ENCODE assay signal across 8 cellular contexts in the genomic region with DNA sequence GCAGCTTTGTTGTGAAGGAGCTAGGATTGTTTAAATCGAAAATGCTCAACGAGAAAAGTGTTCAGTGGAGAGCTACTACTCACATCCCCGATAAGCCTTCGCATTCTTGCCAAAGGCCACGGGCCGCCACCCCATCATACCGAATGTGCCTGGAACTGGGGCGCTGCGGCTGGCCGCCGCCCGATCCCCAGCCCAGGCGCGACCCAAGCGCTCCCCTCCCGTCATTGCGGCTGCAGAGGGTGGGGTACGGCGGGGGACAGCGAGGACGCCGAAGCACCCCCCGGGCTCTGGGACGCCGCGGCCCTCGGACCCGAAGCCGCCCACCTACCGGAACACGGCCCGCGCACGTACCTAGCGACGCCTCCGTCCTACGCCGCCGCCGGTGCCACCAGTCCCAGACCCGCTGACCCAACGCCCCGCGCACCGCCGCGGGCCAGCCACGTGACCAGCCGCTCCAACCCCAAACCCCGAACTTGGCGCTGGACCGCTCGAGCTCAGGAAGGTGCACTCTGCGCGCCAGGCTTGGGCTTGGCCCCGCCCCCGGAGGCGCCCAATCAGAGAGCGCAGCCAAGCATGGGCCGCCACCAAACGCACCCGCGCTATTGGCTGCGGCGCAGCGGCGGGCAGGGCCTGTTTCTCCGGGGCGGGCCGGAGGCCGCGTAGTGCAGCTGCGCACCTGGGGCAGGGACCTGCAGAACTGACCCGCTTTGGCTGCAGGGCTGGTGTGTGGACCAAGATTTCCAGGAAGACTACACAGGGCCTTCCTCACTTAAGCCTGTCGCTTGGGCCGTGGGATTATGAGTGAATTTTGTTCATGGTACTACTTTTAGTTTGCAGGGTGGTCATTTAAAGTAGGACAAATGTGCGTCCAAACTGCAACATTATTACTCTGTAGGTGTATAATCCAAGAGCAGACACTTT. TPM values are rescaled to one million over a fixed set of nuclear protein-coding genes. Genes with fewer than 3 reads are reported as not detected.
A peak's percentile ranks its signal among the peaks of the same experiment; 100 is the strongest.
DNase-seq lines count a peak whose midpoint lies in the region; ATAC-seq, FAIRE-seq and TF ChIP-seq lines count a peak whose summit lies in the region.

A gene (minus strand): TSS at position 530 of the 921 bp plus-strand sequence. CDS start 7,569 bp downstream, outside the sequence.

- H3K27me3 ChIP-seq in HUES6 (ENCODE audit: control insufficient read depth, insufficient read depth, low read length) (no peaks in the 10 kb centered on the region), OCI-LY1 (ENCODE audit: insufficient read depth, low read length) (no peaks in the 10 kb centered on the region)

- H2AFZ ChIP-seq in OCI-LY1 (ENCODE audit: low read length) = no peak within 1 kb of the TSS

- H3K36me3 ChIP-seq in HUES6 (ENCODE audit: control insufficient read depth, insufficient read depth, low read length) (peaks cover 19% of the 10 kb centered on the region), OCI-LY1 (ENCODE audit: insufficient read depth, low read length) (peaks cover 16% of the 10 kb centered on the region; the same call in 1 of the 2 replicates)

- no peak for FAIRE-seq in D721Med (lab: Jason Lieb, UNC)

- peak within 1 kb of the TSS; percentile 84 for H3K9ac ChIP-seq in HUES6 (ENCODE audit: low read length)
- H3K9ac ChIP-seq in OCI-LY1 (ENCODE audit: low read length) = peak within 1 kb of the TSS; percentile 80

- TF ChIP-seq CTCF in D721Med (IDR thresholded peaks at IDR 0.05; ENCODE audit: insufficient read depth, missing control alignments) (no peak), OCI-LY1 (IDR thresholded peaks at IDR 0.05; ENCODE audit: low read length) (no peak), endothelial cell (IDR thresholded peaks at IDR 0.05; ENCODE audit: unreplicated experiment) (no peak)

- no peaks in the 10 kb centered on the region for H3K36me3 Mint-ChIP-seq in endothelial cell (ENCODE audit: low read depth, unreplicated experiment)

- no peaks in the 10 kb centered on the region for H3K27me3 Mint-ChIP-seq in endothelial cell (ENCODE audit: unreplicated experiment)

- H3K79me2 ChIP-seq in OCI-LY1 (ENCODE audit: insufficient read depth, low read length) = peaks cover 16% of the 10 kb centered on the region

- peak within 1 kb of the TSS; percentile 97 for H3K4me2 ChIP-seq in OCI-LY1 (ENCODE audit: low read length)

- H3K9me3 ChIP-seq in HUES6 (ENCODE audit: control insufficient read depth, insufficient read depth, low read depth, low read length) (no peaks in the 10 kb centered on the region), OCI-LY1 (ENCODE audit: low read length) (no peaks in the 10 kb centered on the region)

- H3K4me3 ChIP-seq in HUES6 (ENCODE audit: low read depth, low read length) (peak within 1 kb of the TSS; percentile 97), OCI-LY1 (ENCODE audit: low read depth, low read length, poor library complexity, severe bottlenecking) (peak within 1 kb of the TSS; percentile 71)

- peaks cover 7% of the 10 kb centered on the region for H3K4me1 Mint-ChIP-seq in endothelial cell (ENCODE audit: unreplicated experiment)

- peak; percentile 99 for ATAC-seq in GM21423 (IDR thresholded peaks at IDR 0.05; ENCODE audit: unreplicated experiment)

- H3K9me3 Mint-ChIP-seq in endothelial cell (ENCODE audit: unreplicated experiment) = no peaks in the 10 kb centered on the region

- H3F3A ChIP-seq in OCI-LY1 (ENCODE audit: insufficient read depth, low read length) = no peaks in the 10 kb centered on the region

- DNase-seq in D721Med (ENCODE audit: insufficient read length, low spot score) (peak; percentile 89), endothelial cell (ENCODE audit: low spot score) (peak; percentile 91), midbrain (lab: John Stamatoyannopoulos, UW) (peak; percentile 93)
- DNase-seq in activated CD8-positive, alpha-beta memory T cell treated with anti-CD3 and anti-CD28 coated beads, Interleukin-2, amount 50 U/mL, for 48 hours = peak; percentile 95
- DNase-seq in stimulated activated CD8-positive, alpha-beta memory T cell treated with anti-CD3 and anti-CD28 coated beads, Interleukin-15, amount 100 ng/mL, for 48 hours (ENCODE audit: low read depth in 2 of 2) = peak; percentile 92

- peak within 1 kb of the TSS; percentile 93 for H3K4me3 Mint-ChIP-seq in endothelial cell (ENCODE audit: unreplicated experiment)

- H3K27ac ChIP-seq in HUES6 (ENCODE audit: low read depth, low read length) (peak within 1 kb of the TSS; percentile 85; the same call in 1 of the 2 replicates), OCI-LY1 (ENCODE audit: low read depth, low read length, poor library complexity, severe bottlenecking) (peak within 1 kb of the TSS; percentile 31)

- no peaks in the 10 kb centered on the region for H3K9me2 ChIP-seq in OCI-LY1 (ENCODE audit: low read depth, low read length)

- peaks cover 3% of the 10 kb centered on the region; the same call in 1 of the 2 replicates for H3K4me1 ChIP-seq in HUES6 (ENCODE audit: control insufficient read depth, insufficient read depth, low read length)
- H3K4me1 ChIP-seq in OCI-LY1 (ENCODE audit: insufficient read depth, low read length, severe bottlenecking) = peaks cover 11% of the 10 kb centered on the region

- no peaks in the 10 kb centered on the region for H4K20me1 ChIP-seq in OCI-LY1 (ENCODE audit: insufficient read depth, low read length)

- peak within 1 kb of the TSS; percentile 36 for H3K27ac Mint-ChIP-seq in endothelial cell (ENCODE audit: unreplicated experiment)

RNA-seq across cellular contexts. Expression of the gene that starts here (rescaled TPM):
- 18.9 TPM for total RNA-seq in endothelial cell (ENCODE audit: unreplicated experiment)

Comparison
In these comparisons a context has a peak if more than half of its experiments do, and no peak if none do; other contexts are left out.
1. Peak in every context shown above with its lines: DNase-seq, ATAC-seq, H3K4me3 ChIP-seq and H3K27ac ChIP-seq.